In genomic region chr5:81194633-81195333, GRCh38 we compare ENCODE assay signal across 8 cellular contexts. TPM values are rescaled to one million over a fixed set of nuclear protein-coding genes. Genes with fewer than 3 reads are reported as not detected.
DNase-seq lines count a peak whose midpoint lies in the region; ATAC-seq and TF ChIP-seq lines count a peak whose summit lies in the region.

No MANE protein-coding gene starts in this region.

- ATAC-seq in HG02623 (IDR thresholded peaks at IDR 0.05; ENCODE audit: unreplicated experiment) (peak; percentile 83), gastrocnemius medialis (peak; percentile 85 to 89), HG02884 (IDR thresholded peaks at IDR 0.05; ENCODE audit: unreplicated experiment) (no peak)

- TF ChIP-seq CTCF in GM10266 (IDR thresholded peaks at IDR 0.05; ENCODE audit: control insufficient read depth, insufficient read depth, low read depth, missing control alignments) (peak; percentile 95), ascending aorta (IDR thresholded peaks at IDR 0.05) (peak; percentile 77 to 89 (median 78)), gastrocnemius medialis (IDR thresholded peaks at IDR 0.05 in 4 of 5, conservative IDR thresholded peaks at IDR 0.05 in 1 of 5) (peak; percentile 63 to 90 (median 81))

- no peak overlapping the region for H3K27ac ChIP-seq in ascending aorta
- no peak overlapping the region for H3K27ac ChIP-seq in gastrocnemius medialis

- TF ChIP-seq POLR2A in gastrocnemius medialis (IDR thresholded peaks at IDR 0.05) = no peak

- H3K9me3 ChIP-seq in ascending aorta (no peaks in the 10 kb centered on the region), gastrocnemius medialis (no peaks in the 10 kb centered on the region)

- H3K27me3 ChIP-seq in ascending aorta (no peaks in the 10 kb centered on the region), gastrocnemius medialis (no peaks in the 10 kb centered on the region)

- in situ Hi-C loops in gastrocnemius medialis (cut with MboI; ENCODE audit: low sequenced_read_pairs in 4 of 4) = loop anchor here in 1 of 4 donors (10.0 kb wide), 1 partner anchor 490 kb away; no protein-coding TSS in a partner anchor

- intact Hi-C loops in ascending aorta (cut with DNase I) (loop anchor here (5.0 kb wide), 1 partner anchor 507 kb away; no protein-coding TSS in a partner anchor), gastrocnemius medialis (cut with DNase I; ENCODE audit: low total_unique reads) (loop anchor here (10.0 kb wide), 2 partner anchors 520 to 710 kb away; partner anchors contain the start of gene FAM151B)

- peak; percentile 89 for DNase-seq in GM10266 (ENCODE audit: extremely low spot score)
- DNase-seq in NCI-H1436 (lab: John Stamatoyannopoulos, UW) = peak; percentile 35
- peak; percentile 78 for DNase-seq in T-helper 9 cell
- peak; percentile 18 to 87 for DNase-seq in ascending aorta (ENCODE audit: low spot score in 2 of 2)
- peak; percentile 71 to 78 for DNase-seq in hippocampal formation (lab: John Stamatoyannopoulos, UW)
- peak; percentile 43 to 74 for DNase-seq in gastrocnemius medialis

- H3K4me1 ChIP-seq in ascending aorta (peaks cover 0 to 5% of the 10 kb centered on the region in 2 donors), gastrocnemius medialis (peaks cover 7% of the 10 kb centered on the region in 2 donors)

- H3K36me3 ChIP-seq in ascending aorta (no peaks in the 10 kb centered on the region), gastrocnemius medialis (no peaks in the 10 kb centered on the region)

- H3K4me3 ChIP-seq in ascending aorta = peak overlapping the region; percentile 12 to 16
- H3K4me3 ChIP-seq in gastrocnemius medialis = no peak overlapping the region

RNA-seq across cellular contexts. Expression of gene CKMT2, which starts 38.3 kb away (rescaled TPM):
- total RNA-seq in ascending aorta (0.43 TPM), gastrocnemius medialis (1,000 to 10,000 TPM in 2 of 4 donors, 100 to 1,000 TPM in 2; 550 to 1,114 (median 879) TPM)

Comparison
In these comparisons a context has a peak if more than half of its experiments do, and no peak if none do; other contexts are left out.
1. DNase-seq: peak in every context shown above with its lines; median percentile 89 in GM10266; 78 in T-helper 9 cell; 74 in hippocampal formation; 58 in gastrocnemius medialis; 52 in ascending aorta; 35 in NCI-H1436.
2. H3K4me3 ChIP-seq: peak in ascending aorta (2 of 2); none in gastrocnemius medialis (0 of 4).
3. RNA of gene CKMT2, which starts 38.3 kb away (total RNA-seq): 550 to 1,114 TPM in gastrocnemius medialis; 0.43 TPM in ascending aorta (single experiment); every median in the first group is over 100 times any median in the second.
4. Peak in every context shown above with its lines, with median percentiles within 50 percentile points of each other: CTCF ChIP-seq.